ENCODE assay signal across 1 cellular context in genomic region chr11:15370774-15371173, GRCh38.
TF ChIP-seq lines count a peak whose summit lies in the region.

No MANE protein-coding gene starts in this region.

TF ChIP-seq in HEK293, 187 proteins besides CTCF, POLR2A, EP300 and RAD21 (continued from another document and continues in another):
- no peak for TF ChIP-seq ZNF692 (tag by site-specific recombination; IDR thresholded peaks at IDR 0.05)
- TF ChIP-seq ZNF473 (tag by site-specific recombination; IDR thresholded peaks at IDR 0.05), result no peak
- TF ChIP-seq, protein P1, sequence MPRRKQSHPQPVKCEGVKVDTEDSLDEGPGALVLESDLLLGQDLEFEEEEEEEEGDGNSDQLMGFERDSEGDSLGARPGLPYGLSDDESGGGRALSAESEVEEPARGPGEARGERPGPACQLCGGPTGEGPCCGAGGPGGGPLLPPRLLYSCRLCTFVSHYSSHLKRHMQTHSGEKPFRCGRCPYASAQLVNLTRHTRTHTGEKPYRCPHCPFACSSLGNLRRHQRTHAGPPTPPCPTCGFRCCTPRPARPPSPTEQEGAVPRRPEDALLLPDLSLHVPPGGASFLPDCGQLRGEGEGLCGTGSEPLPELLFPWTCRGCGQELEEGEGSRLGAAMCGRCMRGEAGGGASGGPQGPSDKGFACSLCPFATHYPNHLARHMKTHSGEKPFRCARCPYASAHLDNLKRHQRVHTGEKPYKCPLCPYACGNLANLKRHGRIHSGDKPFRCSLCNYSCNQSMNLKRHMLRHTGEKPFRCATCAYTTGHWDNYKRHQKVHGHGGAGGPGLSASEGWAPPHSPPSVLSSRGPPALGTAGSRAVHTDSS (tag by site-specific recombination; IDR thresholded peaks at IDR 0.05), result no peak
- TF ChIP-seq, protein P2, sequence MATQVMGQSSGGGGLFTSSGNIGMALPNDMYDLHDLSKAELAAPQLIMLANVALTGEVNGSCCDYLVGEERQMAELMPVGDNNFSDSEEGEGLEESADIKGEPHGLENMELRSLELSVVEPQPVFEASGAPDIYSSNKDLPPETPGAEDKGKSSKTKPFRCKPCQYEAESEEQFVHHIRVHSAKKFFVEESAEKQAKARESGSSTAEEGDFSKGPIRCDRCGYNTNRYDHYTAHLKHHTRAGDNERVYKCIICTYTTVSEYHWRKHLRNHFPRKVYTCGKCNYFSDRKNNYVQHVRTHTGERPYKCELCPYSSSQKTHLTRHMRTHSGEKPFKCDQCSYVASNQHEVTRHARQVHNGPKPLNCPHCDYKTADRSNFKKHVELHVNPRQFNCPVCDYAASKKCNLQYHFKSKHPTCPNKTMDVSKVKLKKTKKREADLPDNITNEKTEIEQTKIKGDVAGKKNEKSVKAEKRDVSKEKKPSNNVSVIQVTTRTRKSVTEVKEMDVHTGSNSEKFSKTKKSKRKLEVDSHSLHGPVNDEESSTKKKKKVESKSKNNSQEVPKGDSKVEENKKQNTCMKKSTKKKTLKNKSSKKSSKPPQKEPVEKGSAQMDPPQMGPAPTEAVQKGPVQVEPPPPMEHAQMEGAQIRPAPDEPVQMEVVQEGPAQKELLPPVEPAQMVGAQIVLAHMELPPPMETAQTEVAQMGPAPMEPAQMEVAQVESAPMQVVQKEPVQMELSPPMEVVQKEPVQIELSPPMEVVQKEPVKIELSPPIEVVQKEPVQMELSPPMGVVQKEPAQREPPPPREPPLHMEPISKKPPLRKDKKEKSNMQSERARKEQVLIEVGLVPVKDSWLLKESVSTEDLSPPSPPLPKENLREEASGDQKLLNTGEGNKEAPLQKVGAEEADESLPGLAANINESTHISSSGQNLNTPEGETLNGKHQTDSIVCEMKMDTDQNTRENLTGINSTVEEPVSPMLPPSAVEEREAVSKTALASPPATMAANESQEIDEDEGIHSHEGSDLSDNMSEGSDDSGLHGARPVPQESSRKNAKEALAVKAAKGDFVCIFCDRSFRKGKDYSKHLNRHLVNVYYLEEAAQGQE (tag by site-specific recombination; IDR thresholded peaks at IDR 0.05), result no peak
- TF ChIP-seq, protein P3, sequence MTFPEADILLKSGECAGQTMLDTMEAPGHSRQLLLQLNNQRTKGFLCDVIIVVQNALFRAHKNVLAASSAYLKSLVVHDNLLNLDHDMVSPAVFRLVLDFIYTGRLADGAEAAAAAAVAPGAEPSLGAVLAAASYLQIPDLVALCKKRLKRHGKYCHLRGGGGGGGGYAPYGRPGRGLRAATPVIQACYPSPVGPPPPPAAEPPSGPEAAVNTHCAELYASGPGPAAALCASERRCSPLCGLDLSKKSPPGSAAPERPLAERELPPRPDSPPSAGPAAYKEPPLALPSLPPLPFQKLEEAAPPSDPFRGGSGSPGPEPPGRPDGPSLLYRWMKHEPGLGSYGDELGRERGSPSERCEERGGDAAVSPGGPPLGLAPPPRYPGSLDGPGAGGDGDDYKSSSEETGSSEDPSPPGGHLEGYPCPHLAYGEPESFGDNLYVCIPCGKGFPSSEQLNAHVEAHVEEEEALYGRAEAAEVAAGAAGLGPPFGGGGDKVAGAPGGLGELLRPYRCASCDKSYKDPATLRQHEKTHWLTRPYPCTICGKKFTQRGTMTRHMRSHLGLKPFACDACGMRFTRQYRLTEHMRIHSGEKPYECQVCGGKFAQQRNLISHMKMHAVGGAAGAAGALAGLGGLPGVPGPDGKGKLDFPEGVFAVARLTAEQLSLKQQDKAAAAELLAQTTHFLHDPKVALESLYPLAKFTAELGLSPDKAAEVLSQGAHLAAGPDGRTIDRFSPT (tag by site-specific recombination; IDR thresholded peaks at IDR 0.05), result no peak
- no peak for TF ChIP-seq ZNF837 (tag by site-specific recombination; IDR thresholded peaks at IDR 0.05)
- TF ChIP-seq ZIC2 (tag by site-specific recombination; IDR thresholded peaks at IDR 0.05), result peak; percentile 83
- TF ChIP-seq FEZF1 (tag by site-specific recombination; IDR thresholded peaks at IDR 0.05), result peak; percentile 96
- peak; percentile 86 for TF ChIP-seq PRDM4 (tag by site-specific recombination; IDR thresholded peaks at IDR 0.05)
- no peak for TF ChIP-seq ZNF37A (tag by site-specific recombination; IDR thresholded peaks at IDR 0.05)
- 0 out of 2 replicates have a peak, but pooled peaks have one; percentile 45 for TF ChIP-seq ZNF610 (tag by site-specific recombination; IDR thresholded peaks at IDR 0.05; ENCODE audit: borderline replicate concordance)
- 0 out of 2 replicates have a peak, but pooled peaks have one; percentile 23 for TF ChIP-seq ZBTB1 (tag by site-specific recombination; IDR thresholded peaks at IDR 0.05)
- no peak for TF ChIP-seq ZNF791 (tag by site-specific recombination; IDR thresholded peaks at IDR 0.05)
- TF ChIP-seq, protein P4, sequence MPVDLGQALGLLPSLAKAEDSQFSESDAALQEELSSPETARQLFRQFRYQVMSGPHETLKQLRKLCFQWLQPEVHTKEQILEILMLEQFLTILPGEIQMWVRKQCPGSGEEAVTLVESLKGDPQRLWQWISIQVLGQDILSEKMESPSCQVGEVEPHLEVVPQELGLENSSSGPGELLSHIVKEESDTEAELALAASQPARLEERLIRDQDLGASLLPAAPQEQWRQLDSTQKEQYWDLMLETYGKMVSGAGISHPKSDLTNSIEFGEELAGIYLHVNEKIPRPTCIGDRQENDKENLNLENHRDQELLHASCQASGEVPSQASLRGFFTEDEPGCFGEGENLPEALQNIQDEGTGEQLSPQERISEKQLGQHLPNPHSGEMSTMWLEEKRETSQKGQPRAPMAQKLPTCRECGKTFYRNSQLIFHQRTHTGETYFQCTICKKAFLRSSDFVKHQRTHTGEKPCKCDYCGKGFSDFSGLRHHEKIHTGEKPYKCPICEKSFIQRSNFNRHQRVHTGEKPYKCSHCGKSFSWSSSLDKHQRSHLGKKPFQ (tag by site-specific recombination; IDR thresholded peaks at IDR 0.05), result peak; percentile 42; the same call in 1 of the 2 replicates
- TF ChIP-seq ZNF335 (tag by site-specific recombination; conservative IDR thresholded peaks at IDR 0.05), result no peak
- TF ChIP-seq KLF7 (tag by site-specific recombination; IDR thresholded peaks at IDR 0.05; ENCODE audit: borderline replicate concordance), result 0 out of 2 replicates have a peak, but pooled peaks have one; percentile 33
- peak; percentile 90 for TF ChIP-seq GLI2 (tag by site-specific recombination; IDR thresholded peaks at IDR 0.05; ENCODE audit: borderline replicate concordance, low read depth)
- TF ChIP-seq, protein P5, sequence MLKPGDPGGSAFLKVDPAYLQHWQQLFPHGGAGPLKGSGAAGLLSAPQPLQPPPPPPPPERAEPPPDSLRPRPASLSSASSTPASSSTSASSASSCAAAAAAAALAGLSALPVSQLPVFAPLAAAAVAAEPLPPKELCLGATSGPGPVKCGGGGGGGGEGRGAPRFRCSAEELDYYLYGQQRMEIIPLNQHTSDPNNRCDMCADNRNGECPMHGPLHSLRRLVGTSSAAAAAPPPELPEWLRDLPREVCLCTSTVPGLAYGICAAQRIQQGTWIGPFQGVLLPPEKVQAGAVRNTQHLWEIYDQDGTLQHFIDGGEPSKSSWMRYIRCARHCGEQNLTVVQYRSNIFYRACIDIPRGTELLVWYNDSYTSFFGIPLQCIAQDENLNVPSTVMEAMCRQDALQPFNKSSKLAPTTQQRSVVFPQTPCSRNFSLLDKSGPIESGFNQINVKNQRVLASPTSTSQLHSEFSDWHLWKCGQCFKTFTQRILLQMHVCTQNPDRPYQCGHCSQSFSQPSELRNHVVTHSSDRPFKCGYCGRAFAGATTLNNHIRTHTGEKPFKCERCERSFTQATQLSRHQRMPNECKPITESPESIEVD (tag by site-specific recombination; IDR thresholded peaks at IDR 0.05), result peak; percentile 92
- no peak for TF ChIP-seq ZFP69B (tag by site-specific recombination; IDR thresholded peaks at IDR 0.05)
- TF ChIP-seq GLIS2 (tag by site-specific recombination; IDR thresholded peaks at IDR 0.05), result no peak
- TF ChIP-seq ZSCAN16 (tag by site-specific recombination; IDR thresholded peaks at IDR 0.05), result no peak
- TF ChIP-seq ZNF544 (tag by site-specific recombination; IDR thresholded peaks at IDR 0.05), result no peak
- TF ChIP-seq ZFP3 (tag by site-specific recombination; IDR thresholded peaks at IDR 0.05; ENCODE audit: low read depth), result no peak
- no peak for TF ChIP-seq RBAK (tag by site-specific recombination; IDR thresholded peaks at IDR 0.05)
- TF ChIP-seq REPIN1 (tag by site-specific recombination; IDR thresholded peaks at IDR 0.05; ENCODE audit: low read depth), result no peak
- peak; percentile 50; the same call in 1 of the 2 replicates for TF ChIP-seq ZBTB44 (tag by site-specific recombination; IDR thresholded peaks at IDR 0.05)
- peak; percentile 65 for TF ChIP-seq ZBTB6 (tag by site-specific recombination; IDR thresholded peaks at IDR 0.05)
- TF ChIP-seq ZSCAN23 (tag by site-specific recombination; IDR thresholded peaks at IDR 0.05), result no peak
- TF ChIP-seq ZNF121 (tag by site-specific recombination; IDR thresholded peaks at IDR 0.05), result no peak
- TF ChIP-seq KLF8 (tag by site-specific recombination; IDR thresholded peaks at IDR 0.05), result no peak
- TF ChIP-seq ZNF660 (tag by site-specific recombination; IDR thresholded peaks at IDR 0.05), result no peak
- TF ChIP-seq ATF2 (tag by site-specific recombination; IDR thresholded peaks at IDR 0.05; ENCODE audit: low read depth), result peak; percentile 90
